Comparison of ENCODE assay signal across 1 cellular context in the genomic region with DNA sequence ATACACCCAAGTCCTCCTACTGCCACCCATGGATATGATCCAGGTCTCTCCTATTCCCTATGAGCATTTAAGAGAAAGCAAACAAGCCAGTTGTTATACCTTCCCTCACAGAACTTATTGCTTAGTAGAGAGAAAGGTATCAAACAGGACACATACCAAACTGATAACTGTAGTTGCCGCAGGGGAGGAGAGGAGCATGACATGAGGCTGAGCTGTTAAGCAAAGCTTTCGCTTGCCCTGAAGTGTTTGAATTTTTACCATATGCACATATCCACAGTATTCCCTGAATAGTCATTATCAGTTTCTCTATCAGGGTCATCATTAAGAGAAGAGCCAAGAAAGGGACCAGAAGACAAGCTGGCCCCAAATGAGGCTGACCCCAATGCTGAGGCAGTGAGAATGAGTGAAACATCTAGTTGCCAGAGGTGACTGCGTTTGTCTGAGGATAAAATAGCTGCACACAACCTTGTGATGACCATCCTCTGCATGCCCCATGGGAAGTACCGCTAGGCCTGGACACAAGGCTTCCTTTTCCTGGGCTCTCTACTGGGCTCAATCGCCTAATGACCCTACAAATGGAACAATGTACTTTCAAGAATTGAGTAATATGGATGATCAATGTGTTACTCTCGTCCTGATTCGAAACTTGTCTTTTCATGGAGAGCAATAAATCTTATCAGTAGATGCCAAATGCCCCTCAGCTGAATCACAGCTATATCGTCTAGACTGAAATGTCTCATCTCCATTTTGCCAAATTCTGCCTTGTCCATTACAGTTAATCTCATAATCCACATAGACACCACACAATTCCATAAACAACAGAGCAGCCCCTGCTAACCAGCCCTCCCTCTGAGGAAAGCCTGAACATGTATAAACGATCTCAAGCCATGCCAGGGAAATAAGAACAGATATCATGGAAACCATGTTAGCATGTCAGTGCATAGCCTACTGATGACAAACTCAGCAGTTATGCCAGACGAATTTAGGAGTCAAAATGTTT.
TF ChIP-seq lines count a peak whose summit lies in the region.

No MANE protein-coding gene starts in this region.

TF ChIP-seq in SK-N-SH, 30 proteins besides CTCF, POLR2A, EP300 and RAD21:
- no peak for TF ChIP-seq FOXM1 (IDR thresholded peaks at IDR 0.05; ENCODE audit: low read depth)
- no peak for TF ChIP-seq YY1 (IDR thresholded peaks at IDR 0.05; ENCODE audit: low read depth)
- no peak for TF ChIP-seq FOXJ3 (CRISPR knock-in tag; IDR thresholded peaks at IDR 0.05)
- no peak for TF ChIP-seq CHD2 (IDR thresholded peaks at IDR 0.05; ENCODE audit: low read length, partially characterized antibody)
- TF ChIP-seq RFX5 (IDR thresholded peaks at IDR 0.05; ENCODE audit: low read length): no peak
- TF ChIP-seq MXI1 (IDR thresholded peaks at IDR 0.05; ENCODE audit: low read depth, low read length): no peak
- no peak for TF ChIP-seq NRF1 (IDR thresholded peaks at IDR 0.05; ENCODE audit: low read depth, low read length)
- TF ChIP-seq, protein P1, sequence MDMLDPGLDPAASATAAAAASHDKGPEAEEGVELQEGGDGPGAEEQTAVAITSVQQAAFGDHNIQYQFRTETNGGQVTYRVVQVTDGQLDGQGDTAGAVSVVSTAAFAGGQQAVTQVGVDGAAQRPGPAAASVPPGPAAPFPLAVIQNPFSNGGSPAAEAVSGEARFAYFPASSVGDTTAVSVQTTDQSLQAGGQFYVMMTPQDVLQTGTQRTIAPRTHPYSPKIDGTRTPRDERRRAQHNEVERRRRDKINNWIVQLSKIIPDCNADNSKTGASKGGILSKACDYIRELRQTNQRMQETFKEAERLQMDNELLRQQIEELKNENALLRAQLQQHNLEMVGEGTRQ (IDR thresholded peaks at IDR 0.05; ENCODE audit: borderline replicate concordance, low read depth, low read length): no peak
- no peak for TF ChIP-seq ELF1 (IDR thresholded peaks at IDR 0.05)
- no peak for TF ChIP-seq EZH2phosphoT487 (IDR thresholded peaks at IDR 0.05; ENCODE audit: borderline replicate concordance, low read depth)
- TF ChIP-seq, protein P2, sequence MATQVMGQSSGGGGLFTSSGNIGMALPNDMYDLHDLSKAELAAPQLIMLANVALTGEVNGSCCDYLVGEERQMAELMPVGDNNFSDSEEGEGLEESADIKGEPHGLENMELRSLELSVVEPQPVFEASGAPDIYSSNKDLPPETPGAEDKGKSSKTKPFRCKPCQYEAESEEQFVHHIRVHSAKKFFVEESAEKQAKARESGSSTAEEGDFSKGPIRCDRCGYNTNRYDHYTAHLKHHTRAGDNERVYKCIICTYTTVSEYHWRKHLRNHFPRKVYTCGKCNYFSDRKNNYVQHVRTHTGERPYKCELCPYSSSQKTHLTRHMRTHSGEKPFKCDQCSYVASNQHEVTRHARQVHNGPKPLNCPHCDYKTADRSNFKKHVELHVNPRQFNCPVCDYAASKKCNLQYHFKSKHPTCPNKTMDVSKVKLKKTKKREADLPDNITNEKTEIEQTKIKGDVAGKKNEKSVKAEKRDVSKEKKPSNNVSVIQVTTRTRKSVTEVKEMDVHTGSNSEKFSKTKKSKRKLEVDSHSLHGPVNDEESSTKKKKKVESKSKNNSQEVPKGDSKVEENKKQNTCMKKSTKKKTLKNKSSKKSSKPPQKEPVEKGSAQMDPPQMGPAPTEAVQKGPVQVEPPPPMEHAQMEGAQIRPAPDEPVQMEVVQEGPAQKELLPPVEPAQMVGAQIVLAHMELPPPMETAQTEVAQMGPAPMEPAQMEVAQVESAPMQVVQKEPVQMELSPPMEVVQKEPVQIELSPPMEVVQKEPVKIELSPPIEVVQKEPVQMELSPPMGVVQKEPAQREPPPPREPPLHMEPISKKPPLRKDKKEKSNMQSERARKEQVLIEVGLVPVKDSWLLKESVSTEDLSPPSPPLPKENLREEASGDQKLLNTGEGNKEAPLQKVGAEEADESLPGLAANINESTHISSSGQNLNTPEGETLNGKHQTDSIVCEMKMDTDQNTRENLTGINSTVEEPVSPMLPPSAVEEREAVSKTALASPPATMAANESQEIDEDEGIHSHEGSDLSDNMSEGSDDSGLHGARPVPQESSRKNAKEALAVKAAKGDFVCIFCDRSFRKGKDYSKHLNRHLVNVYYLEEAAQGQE (IDR thresholded peaks at IDR 0.05; ENCODE audit: low read depth, low read length): no peak
- TF ChIP-seq TAF1 (IDR thresholded peaks at IDR 0.05; ENCODE audit: borderline replicate concordance, low read depth, low read length): no peak
- TF ChIP-seq, protein P3, sequence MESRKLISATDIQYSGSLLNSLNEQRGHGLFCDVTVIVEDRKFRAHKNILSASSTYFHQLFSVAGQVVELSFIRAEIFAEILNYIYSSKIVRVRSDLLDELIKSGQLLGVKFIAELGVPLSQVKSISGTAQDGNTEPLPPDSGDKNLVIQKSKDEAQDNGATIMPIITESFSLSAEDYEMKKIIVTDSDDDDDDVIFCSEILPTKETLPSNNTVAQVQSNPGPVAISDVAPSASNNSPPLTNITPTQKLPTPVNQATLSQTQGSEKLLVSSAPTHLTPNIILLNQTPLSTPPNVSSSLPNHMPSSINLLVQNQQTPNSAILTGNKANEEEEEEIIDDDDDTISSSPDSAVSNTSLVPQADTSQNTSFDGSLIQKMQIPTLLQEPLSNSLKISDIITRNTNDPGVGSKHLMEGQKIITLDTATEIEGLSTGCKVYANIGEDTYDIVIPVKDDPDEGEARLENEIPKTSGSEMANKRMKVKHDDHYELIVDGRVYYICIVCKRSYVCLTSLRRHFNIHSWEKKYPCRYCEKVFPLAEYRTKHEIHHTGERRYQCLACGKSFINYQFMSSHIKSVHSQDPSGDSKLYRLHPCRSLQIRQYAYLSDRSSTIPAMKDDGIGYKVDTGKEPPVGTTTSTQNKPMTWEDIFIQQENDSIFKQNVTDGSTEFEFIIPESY (IDR thresholded peaks at IDR 0.05; ENCODE audit: borderline replicate concordance, low read depth): no peak
- TF ChIP-seq NFIC (IDR thresholded peaks at IDR 0.05; ENCODE audit: borderline replicate concordance): no peak; the same call in 1 of the 2 replicates
- no peak for TF ChIP-seq RXRA (IDR thresholded peaks at IDR 0.05; ENCODE audit: borderline replicate concordance, low read depth)
- TF ChIP-seq SIN3A (IDR thresholded peaks at IDR 0.05; ENCODE audit: borderline replicate concordance, low read depth, low read length): no peak
- TF ChIP-seq, protein P4, sequence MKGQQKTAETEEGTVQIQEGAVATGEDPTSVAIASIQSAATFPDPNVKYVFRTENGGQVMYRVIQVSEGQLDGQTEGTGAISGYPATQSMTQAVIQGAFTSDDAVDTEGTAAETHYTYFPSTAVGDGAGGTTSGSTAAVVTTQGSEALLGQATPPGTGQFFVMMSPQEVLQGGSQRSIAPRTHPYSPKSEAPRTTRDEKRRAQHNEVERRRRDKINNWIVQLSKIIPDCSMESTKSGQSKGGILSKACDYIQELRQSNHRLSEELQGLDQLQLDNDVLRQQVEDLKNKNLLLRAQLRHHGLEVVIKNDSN (IDR thresholded peaks at IDR 0.05; ENCODE audit: borderline replicate concordance, low read depth): no peak
- TF ChIP-seq POLR2AphosphoS5 (IDR thresholded peaks at IDR 0.05; ENCODE audit: low read depth, low read length): no peak
- no peak for TF ChIP-seq RCOR1 (IDR thresholded peaks at IDR 0.05; ENCODE audit: low read length)
- TF ChIP-seq TCF12 (IDR thresholded peaks at IDR 0.05): peak; percentile 4; the same call in 1 of the 2 replicates
- TF ChIP-seq GABPA (IDR thresholded peaks at IDR 0.05; ENCODE audit: low read depth): no peak
- TF ChIP-seq, protein P5, sequence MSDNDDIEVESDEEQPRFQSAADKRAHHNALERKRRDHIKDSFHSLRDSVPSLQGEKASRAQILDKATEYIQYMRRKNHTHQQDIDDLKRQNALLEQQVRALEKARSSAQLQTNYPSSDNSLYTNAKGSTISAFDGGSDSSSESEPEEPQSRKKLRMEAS (IDR thresholded peaks at IDR 0.05; ENCODE audit: low read depth): no peak
- TF ChIP-seq MEF2A (IDR thresholded peaks at IDR 0.05; ENCODE audit: borderline replicate concordance, low read depth): no peak
- TF ChIP-seq GATA2 (CRISPR knock-in tag; IDR thresholded peaks at IDR 0.05): no peak
- TF ChIP-seq, protein P6, sequence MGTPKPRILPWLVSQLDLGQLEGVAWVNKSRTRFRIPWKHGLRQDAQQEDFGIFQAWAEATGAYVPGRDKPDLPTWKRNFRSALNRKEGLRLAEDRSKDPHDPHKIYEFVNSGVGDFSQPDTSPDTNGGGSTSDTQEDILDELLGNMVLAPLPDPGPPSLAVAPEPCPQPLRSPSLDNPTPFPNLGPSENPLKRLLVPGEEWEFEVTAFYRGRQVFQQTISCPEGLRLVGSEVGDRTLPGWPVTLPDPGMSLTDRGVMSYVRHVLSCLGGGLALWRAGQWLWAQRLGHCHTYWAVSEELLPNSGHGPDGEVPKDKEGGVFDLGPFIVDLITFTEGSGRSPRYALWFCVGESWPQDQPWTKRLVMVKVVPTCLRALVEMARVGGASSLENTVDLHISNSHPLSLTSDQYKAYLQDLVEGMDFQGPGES (IDR thresholded peaks at IDR 0.05; ENCODE audit: low read depth, low read length): no peak
- peak; percentile 39 for TF ChIP-seq JUND (IDR thresholded peaks at IDR 0.05)
- TF ChIP-seq FOSL2 (IDR thresholded peaks at IDR 0.05; ENCODE audit: borderline replicate concordance, low read depth): peak; percentile 48; the same call in 1 of the 2 replicates
- TF ChIP-seq, protein P7, sequence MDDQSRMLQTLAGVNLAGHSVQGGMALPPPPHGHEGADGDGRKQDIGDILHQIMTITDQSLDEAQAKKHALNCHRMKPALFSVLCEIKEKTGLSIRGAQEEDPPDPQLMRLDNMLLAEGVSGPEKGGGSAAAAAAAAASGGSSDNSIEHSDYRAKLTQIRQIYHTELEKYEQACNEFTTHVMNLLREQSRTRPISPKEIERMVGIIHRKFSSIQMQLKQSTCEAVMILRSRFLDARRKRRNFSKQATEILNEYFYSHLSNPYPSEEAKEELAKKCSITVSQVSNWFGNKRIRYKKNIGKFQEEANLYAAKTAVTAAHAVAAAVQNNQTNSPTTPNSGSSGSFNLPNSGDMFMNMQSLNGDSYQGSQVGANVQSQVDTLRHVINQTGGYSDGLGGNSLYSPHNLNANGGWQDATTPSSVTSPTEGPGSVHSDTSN (IDR thresholded peaks at IDR 0.05): peak; percentile 74
- TF ChIP-seq TEAD4 (IDR thresholded peaks at IDR 0.05; ENCODE audit: borderline replicate concordance, insufficient read depth): peak; percentile 38; the same call in 1 of the 2 replicates
